In genomic region chr12:114343585-114343984, GRCh38 we compare ENCODE assay signal across 39 cellular contexts.
"Had no signal": no experiment of that assay in that cellular context is flagged by ENCODE, and none has a peak within 500 bp of the region (broad histone marks: within the 10 kb centered on the region; RNA-seq: fewer than 3 reads in every experiment).

No MANE protein-coding gene starts in this region.

- FAIRE-seq: astrocyte, bronchial epithelial cell had no signal

- H3K27ac ChIP-seq: adrenal gland, ascending aorta, body of pancreas, brain microvascular endothelial cell, breast epithelium, cardiac muscle cell had no signal

- H3K4me3 Mint-ChIP-seq: activated naive CD4-positive, alpha-beta T cell treated with anti-CD3 and anti-CD28 coated beads for 36 hours; activated naive CD4-positive, alpha-beta T cell treated with anti-CD3 and anti-CD28 coated beads, Interleukin-2, amount 10 ng/mL, durations not matched to agents 7 days and 5 days; activated naive CD4-positive, alpha-beta T cell treated with anti-CD3 and anti-CD28 coated beads, Interleukin-2, amount 50 U/mL, for 24 hours; activated naive CD8-positive, alpha-beta T cell; activated naive CD8-positive, alpha-beta T cell treated with anti-CD3 and anti-CD28 coated beads for 36 hours; activated naive CD8-positive, alpha-beta T cell treated with anti-CD3 and anti-CD28 coated beads, Interleukin-2, amount 10 ng/mL, durations not matched to agents 7 days and 5 days; activated naive CD8-positive, alpha-beta T cell treated with anti-CD3 and anti-CD28 coated beads, Interleukin-2, amount 50 U/mL, for 24 hours; activated T-cell treated with anti-CD3 and anti-CD28 coated beads, Interleukin-2, amount 50 U/mL, for 24 hours; activated T-cell treated with anti-CD3 and anti-CD28 coated beads, Interleukin-2, amount 50 U/mL, for 4 hours; activated T-cell treated with anti-CD3 and anti-CD28 coated beads, Interleukin-2, amount 50 U/mL, for 72 hours; activated T-helper 1 cell treated with anti-CD3 and anti-CD28 coated beads, Interleukin-12 subunit alpha, Interleukin-12 subunit beta, Interleukin-2, Interleukin-4 antibody, amounts not matched to agents 30 ng/mL and 10 ng/mL and 1 ng/mL, durations not matched to agents 14 hours and 24 hours and 36 hours; activated T-helper 17 cell treated with anti-CD3 and anti-CD28 coated beads, Interleukin-2, amount 50 U/mL, for 72 hours; brain; central memory CD8-positive, alpha-beta T cell had no signal

- H3K9me3 Mint-ChIP-seq: activated naive CD4-positive, alpha-beta T cell treated with anti-CD3 and anti-CD28 coated beads, Interleukin-2, amount 10 ng/mL, durations not matched to agents 7 days and 5 days; activated naive CD4-positive, alpha-beta T cell treated with anti-CD3 and anti-CD28 coated beads, Interleukin-2, amount 50 U/mL, for 24 hours; activated naive CD8-positive, alpha-beta T cell treated with anti-CD3 and anti-CD28 coated beads, Interleukin-2, amount 10 ng/mL, durations not matched to agents 7 days and 5 days; activated naive CD8-positive, alpha-beta T cell treated with anti-CD3 and anti-CD28 coated beads, Interleukin-2, amount 50 U/mL, for 24 hours; activated T-cell treated with anti-CD3 and anti-CD28 coated beads, Interleukin-2, amount 50 U/mL, for 24 hours; activated T-cell treated with anti-CD3 and anti-CD28 coated beads, Interleukin-2, amount 50 U/mL, for 4 hours; activated T-helper 1 cell treated with anti-CD3 and anti-CD28 coated beads, Interleukin-12 subunit alpha, Interleukin-12 subunit beta, Interleukin-2, Interleukin-4 antibody, amounts not matched to agents 30 ng/mL and 10 ng/mL and 1 ng/mL, durations not matched to agents 14 hours and 24 hours and 36 hours; activated T-helper 2 cell treated with anti-CD3 and anti-CD28 coated beads, Interferon-gamma antibody, Interleukin-2, Interleukin-4, amounts not matched to agents 10 μg/mL and 5 μg/mL and 100 μg/mL, durations not matched to agents 14 hours and 24 hours and 36 hours; central memory CD8-positive, alpha-beta T cell had no signal

- H3K36me3 ChIP-seq: adrenal gland, ascending aorta, brain microvascular endothelial cell, breast epithelium, cardiac muscle cell had no signal

- ATAC-seq: activated naive CD4-positive, alpha-beta T cell treated with anti-CD3 and anti-CD28 coated beads, Interleukin-2, amount 50 U/mL, for 72 hours; activated naive CD8-positive, alpha-beta T cell treated with anti-CD3 and anti-CD28 coated beads, Interleukin-2, amount 50 U/mL, for 24 hours; activated T-cell treated with anti-CD3 and anti-CD28 coated beads, Interleukin-2, amount 50 U/mL, for 4 hours; activated T-cell treated with anti-CD3 and anti-CD28 coated beads, Interleukin-2, amount 50 U/mL, for 72 hours; activated T-helper 17 cell treated with anti-CD3 and anti-CD28 coated beads, Interleukin-2, amount 50 U/mL, for 72 hours; body of pancreas had no signal

- H3K27me3 ChIP-seq: adrenal gland, ascending aorta, body of pancreas, brain microvascular endothelial cell, cardiac muscle cell had no signal

- H3K27me3 Mint-ChIP-seq: activated naive CD4-positive, alpha-beta T cell treated with anti-CD3 and anti-CD28 coated beads, Interleukin-2, amount 10 ng/mL, durations not matched to agents 7 days and 5 days; activated naive CD4-positive, alpha-beta T cell treated with anti-CD3 and anti-CD28 coated beads, Interleukin-2, amount 50 U/mL, for 24 hours; activated naive CD8-positive, alpha-beta T cell treated with anti-CD3 and anti-CD28 coated beads, Interleukin-2, amount 10 ng/mL, durations not matched to agents 7 days and 5 days; activated naive CD8-positive, alpha-beta T cell treated with anti-CD3 and anti-CD28 coated beads, Interleukin-2, amount 50 U/mL, for 24 hours; activated T-cell treated with anti-CD3 and anti-CD28 coated beads, Interleukin-2, amount 50 U/mL, for 24 hours had no signal

- H3K4me1 Mint-ChIP-seq: activated naive CD4-positive, alpha-beta T cell treated with anti-CD3 and anti-CD28 coated beads, Interleukin-2, amount 10 ng/mL, durations not matched to agents 7 days and 5 days; activated naive CD4-positive, alpha-beta T cell treated with anti-CD3 and anti-CD28 coated beads, Interleukin-2, amount 50 U/mL, for 24 hours; activated naive CD8-positive, alpha-beta T cell treated with anti-CD3 and anti-CD28 coated beads for 36 hours; activated naive CD8-positive, alpha-beta T cell treated with anti-CD3 and anti-CD28 coated beads, Interleukin-2, amount 10 ng/mL, durations not matched to agents 7 days and 5 days; activated naive CD8-positive, alpha-beta T cell treated with anti-CD3 and anti-CD28 coated beads, Interleukin-2, amount 50 U/mL, for 24 hours; activated T-helper 17 cell treated with anti-CD3 and anti-CD28 coated beads, Interleukin-2, amount 50 U/mL, for 72 hours; brain; central memory CD8-positive, alpha-beta T cell had no signal

- H3K27ac Mint-ChIP-seq: activated naive CD4-positive, alpha-beta T cell treated with anti-CD3 and anti-CD28 coated beads for 36 hours; activated naive CD4-positive, alpha-beta T cell treated with anti-CD3 and anti-CD28 coated beads, Interleukin-2, amount 10 ng/mL, durations not matched to agents 7 days and 5 days; activated naive CD4-positive, alpha-beta T cell treated with anti-CD3 and anti-CD28 coated beads, Interleukin-2, amount 50 U/mL, for 24 hours; activated naive CD4-positive, alpha-beta T cell treated with anti-CD3 and anti-CD28 coated beads, Interleukin-2, amount 50 U/mL, for 72 hours; activated naive CD8-positive, alpha-beta T cell; activated naive CD8-positive, alpha-beta T cell treated with anti-CD3 and anti-CD28 coated beads for 36 hours; activated naive CD8-positive, alpha-beta T cell treated with anti-CD3 and anti-CD28 coated beads, Interleukin-2, amount 10 ng/mL, durations not matched to agents 7 days and 5 days; activated naive CD8-positive, alpha-beta T cell treated with anti-CD3 and anti-CD28 coated beads, Interleukin-2, amount 50 U/mL, for 24 hours; activated T-cell treated with anti-CD3 and anti-CD28 coated beads, Interleukin-2, amount 50 U/mL, for 24 hours; activated T-cell treated with anti-CD3 and anti-CD28 coated beads, Interleukin-2, amount 50 U/mL, for 72 hours; activated T-helper 1 cell treated with anti-CD3 and anti-CD28 coated beads, Interleukin-12 subunit alpha, Interleukin-12 subunit beta, Interleukin-2, Interleukin-4 antibody, amounts not matched to agents 30 ng/mL and 10 ng/mL and 1 ng/mL, durations not matched to agents 14 hours and 24 hours and 36 hours; activated T-helper 17 cell treated with anti-CD3 and anti-CD28 coated beads, Interleukin-2, amount 50 U/mL, for 72 hours; activated T-helper 2 cell treated with anti-CD3 and anti-CD28 coated beads, Interferon-gamma antibody, Interleukin-2, Interleukin-4, amounts not matched to agents 10 μg/mL and 5 μg/mL and 100 μg/mL, durations not matched to agents 14 hours and 24 hours and 36 hours; brain had no signal

- H3K4me1 ChIP-seq: adrenal gland, ascending aorta, body of pancreas, breast epithelium had no signal

- H3K9me3 ChIP-seq: adrenal gland, ascending aorta, breast epithelium had no signal

- H3K36me3 Mint-ChIP-seq: activated naive CD4-positive, alpha-beta T cell treated with anti-CD3 and anti-CD28 coated beads, Interleukin-2, amount 10 ng/mL, durations not matched to agents 7 days and 5 days; activated naive CD4-positive, alpha-beta T cell treated with anti-CD3 and anti-CD28 coated beads, Interleukin-2, amount 50 U/mL, for 24 hours; activated naive CD4-positive, alpha-beta T cell treated with anti-CD3 and anti-CD28 coated beads, Interleukin-2, amount 50 U/mL, for 72 hours; activated naive CD8-positive, alpha-beta T cell; activated naive CD8-positive, alpha-beta T cell treated with anti-CD3 and anti-CD28 coated beads for 36 hours; activated naive CD8-positive, alpha-beta T cell treated with anti-CD3 and anti-CD28 coated beads, Interleukin-2, amount 10 ng/mL, durations not matched to agents 7 days and 5 days; brain had no signal

- DNase-seq: activated effector memory CD4-positive, alpha-beta T cell treated with anti-CD3 and anti-CD28 coated beads, Interleukin-2, amount 50 U/mL, for 16 hours; activated effector memory CD4-positive, alpha-beta T cell treated with Interleukin-2 at 50 U/mL for 16 hours; activated gamma-delta T cell; activated gamma-delta T cell treated with Interleukin-2 at 50 U/mL for 16 hours; activated naive CD4-positive, alpha-beta T cell; activated naive CD4-positive, alpha-beta T cell treated with anti-CD3 and anti-CD28 coated beads for 36 hours; activated naive CD4-positive, alpha-beta T cell treated with anti-CD3 and anti-CD28 coated beads, Interleukin-2, amount 10 ng/mL, durations not matched to agents 7 days and 5 days; activated naive CD4-positive, alpha-beta T cell treated with anti-CD3 and anti-CD28 coated beads, Interleukin-2, amount 50 U/mL, for 16 hours; activated naive CD4-positive, alpha-beta T cell treated with Interleukin-2 at 50 U/mL for 16 hours; activated naive CD8-positive, alpha-beta T cell treated with anti-CD3 and anti-CD28 coated beads for 36 hours; activated naive CD8-positive, alpha-beta T cell treated with anti-CD3 and anti-CD28 coated beads, Interleukin-2, amount 10 ng/mL, durations not matched to agents 7 days and 5 days; activated naive CD8-positive, alpha-beta T cell treated with anti-CD3 and anti-CD28 coated beads, Interleukin-2, amount 50 U/mL, for 24 hours; activated T-cell treated with anti-CD3 and anti-CD28 coated beads, Interleukin-2, amount 50 U/mL, for 24 hours; activated T-cell treated with anti-CD3 and anti-CD28 coated beads, Interleukin-2, amount 50 U/mL, for 4 hours; activated T-cell treated with anti-CD3 and anti-CD28 coated beads, Interleukin-2, amount 50 U/mL, for 48 hours; activated T-cell treated with anti-CD3 and anti-CD28 coated beads, Interleukin-2, amount 50 U/mL, for 72 hours; adrenal gland; amniotic stem cell; amygdala; anterior cingulate cortex; aorta; body of pancreas; brain microvascular endothelial cell; caudate nucleus; central memory CD4-positive, alpha-beta T cell; cerebellar nuclear complex had no signal

- H3K4me3 ChIP-seq: adrenal gland, ascending aorta, body of pancreas, breast epithelium, cardiac muscle cell had no signal
